ENCODE assay signal across 2 cellular contexts in genomic region chr12:112418248-112418595, GRCh38.
A peak's percentile ranks its signal among the peaks of the same experiment; 100 is the strongest.
TF ChIP-seq lines count a peak whose summit lies in the region.

No MANE protein-coding gene starts in this region.

TF ChIP-seq in A549, 52 proteins besides CTCF, POLR2A, EP300 and RAD21:
- TF ChIP-seq SREBF2 (IDR thresholded peaks at IDR 0.05) (no peak), NPAS2 (CRISPR knock-in tag; IDR thresholded peaks at IDR 0.05; ENCODE audit: borderline replicate concordance) (no peak), HEYL (CRISPR knock-in tag; IDR thresholded peaks at IDR 0.05) (no peak), CHD2 (IDR thresholded peaks at IDR 0.05; ENCODE audit: low read length, partially characterized antibody) (no peak), RFX5 (IDR thresholded peaks at IDR 0.05) (no peak), HOXA7 (CRISPR knock-in tag; IDR thresholded peaks at IDR 0.05) (no peak), CBX8 (IDR thresholded peaks at IDR 0.05) (no peak), BHLHE40 (IDR thresholded peaks at IDR 0.05; ENCODE audit: low read depth, low read length) (no peak), ZC3H11A (IDR thresholded peaks at IDR 0.05) (no peak), SMC3 (IDR thresholded peaks at IDR 0.05) (no peak)

TF ChIP-seq in K562, 482 proteins besides CTCF, POLR2A, EP300 and RAD21:
- TF ChIP-seq ZNF41 (CRISPR knock-in tag; conservative IDR thresholded peaks at IDR 0.05) (no peak), MTA2 (IDR thresholded peaks at IDR 0.05; ENCODE audit: low read depth) (0 out of 2 replicates have a peak, but pooled peaks have one; percentile 4), SMARCE1 (IDR thresholded peaks at IDR 0.05) (0 out of 2 replicates have a peak, but pooled peaks have one; percentile 47), JUN (IDR thresholded peaks at IDR 0.05; ENCODE audit: borderline replicate concordance, low read depth, low read length) (no peak), JUN (CRISPR knock-in tag; IDR thresholded peaks at IDR 0.05; ENCODE audit: borderline replicate concordance) (0 out of 2 replicates have a peak, but pooled peaks have one; percentile 5), ARID1B (IDR thresholded peaks at IDR 0.05) (0 out of 2 replicates have a peak, but pooled peaks have one; percentile 32), RNF2 (IDR thresholded peaks at IDR 0.05) (no peak), ZC3H4 (CRISPR knock-in tag; IDR thresholded peaks at IDR 0.05; ENCODE audit: borderline replicate concordance) (0 out of 2 replicates have a peak, but pooled peaks have one; percentile 58), SMARCA4 (IDR thresholded peaks at IDR 0.05) (peak; percentile 35; the same call in 1 of the 2 replicates), SRSF1 (IDR thresholded peaks at IDR 0.05; ENCODE audit: low read depth, low read length) (no peak), HDAC8 (tag; IDR thresholded peaks at IDR 0.05) (no peak), ATF3 (IDR thresholded peaks at IDR 0.05) (no peak), ATF3 (CRISPR knock-in tag; conservative IDR thresholded peaks at IDR 0.05) (peak; percentile 51; the same call in 1 of the 2 replicates), MIER1 (IDR thresholded peaks at IDR 0.05; ENCODE audit: low read depth) (peak; percentile 64; the same call in 1 of the 2 replicates), ADNP (tag; IDR thresholded peaks at IDR 0.05) (0 out of 2 replicates have a peak, but pooled peaks have one; percentile 48), ILF3 (IDR thresholded peaks at IDR 0.05; ENCODE audit: borderline replicate concordance) (no peak), CBFA2T3 (IDR thresholded peaks at IDR 0.05) (peak; percentile 15; the same call in 1 of the 2 replicates)
- TF ChIP-seq, protein P1, sequence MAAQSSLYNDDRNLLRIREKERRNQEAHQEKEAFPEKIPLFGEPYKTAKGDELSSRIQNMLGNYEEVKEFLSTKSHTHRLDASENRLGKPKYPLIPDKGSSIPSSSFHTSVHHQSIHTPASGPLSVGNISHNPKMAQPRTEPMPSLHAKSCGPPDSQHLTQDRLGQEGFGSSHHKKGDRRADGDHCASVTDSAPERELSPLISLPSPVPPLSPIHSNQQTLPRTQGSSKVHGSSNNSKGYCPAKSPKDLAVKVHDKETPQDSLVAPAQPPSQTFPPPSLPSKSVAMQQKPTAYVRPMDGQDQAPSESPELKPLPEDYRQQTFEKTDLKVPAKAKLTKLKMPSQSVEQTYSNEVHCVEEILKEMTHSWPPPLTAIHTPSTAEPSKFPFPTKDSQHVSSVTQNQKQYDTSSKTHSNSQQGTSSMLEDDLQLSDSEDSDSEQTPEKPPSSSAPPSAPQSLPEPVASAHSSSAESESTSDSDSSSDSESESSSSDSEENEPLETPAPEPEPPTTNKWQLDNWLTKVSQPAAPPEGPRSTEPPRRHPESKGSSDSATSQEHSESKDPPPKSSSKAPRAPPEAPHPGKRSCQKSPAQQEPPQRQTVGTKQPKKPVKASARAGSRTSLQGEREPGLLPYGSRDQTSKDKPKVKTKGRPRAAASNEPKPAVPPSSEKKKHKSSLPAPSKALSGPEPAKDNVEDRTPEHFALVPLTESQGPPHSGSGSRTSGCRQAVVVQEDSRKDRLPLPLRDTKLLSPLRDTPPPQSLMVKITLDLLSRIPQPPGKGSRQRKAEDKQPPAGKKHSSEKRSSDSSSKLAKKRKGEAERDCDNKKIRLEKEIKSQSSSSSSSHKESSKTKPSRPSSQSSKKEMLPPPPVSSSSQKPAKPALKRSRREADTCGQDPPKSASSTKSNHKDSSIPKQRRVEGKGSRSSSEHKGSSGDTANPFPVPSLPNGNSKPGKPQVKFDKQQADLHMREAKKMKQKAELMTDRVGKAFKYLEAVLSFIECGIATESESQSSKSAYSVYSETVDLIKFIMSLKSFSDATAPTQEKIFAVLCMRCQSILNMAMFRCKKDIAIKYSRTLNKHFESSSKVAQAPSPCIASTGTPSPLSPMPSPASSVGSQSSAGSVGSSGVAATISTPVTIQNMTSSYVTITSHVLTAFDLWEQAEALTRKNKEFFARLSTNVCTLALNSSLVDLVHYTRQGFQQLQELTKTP (IDR thresholded peaks at IDR 0.05; ENCODE audit: low read depth in 1 of 2, partially characterized antibody in 2 of 2), result peak in 1 of 2 experiments; percentile 28
- TF ChIP-seq, protein P2, sequence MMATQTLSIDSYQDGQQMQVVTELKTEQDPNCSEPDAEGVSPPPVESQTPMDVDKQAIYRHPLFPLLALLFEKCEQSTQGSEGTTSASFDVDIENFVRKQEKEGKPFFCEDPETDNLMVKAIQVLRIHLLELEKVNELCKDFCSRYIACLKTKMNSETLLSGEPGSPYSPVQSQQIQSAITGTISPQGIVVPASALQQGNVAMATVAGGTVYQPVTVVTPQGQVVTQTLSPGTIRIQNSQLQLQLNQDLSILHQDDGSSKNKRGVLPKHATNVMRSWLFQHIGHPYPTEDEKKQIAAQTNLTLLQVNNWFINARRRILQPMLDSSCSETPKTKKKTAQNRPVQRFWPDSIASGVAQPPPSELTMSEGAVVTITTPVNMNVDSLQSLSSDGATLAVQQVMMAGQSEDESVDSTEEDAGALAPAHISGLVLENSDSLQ (IDR thresholded peaks at IDR 0.05), result peak; percentile 23
